1 cellular context compared by ENCODE assay signal in the genomic region with DNA sequence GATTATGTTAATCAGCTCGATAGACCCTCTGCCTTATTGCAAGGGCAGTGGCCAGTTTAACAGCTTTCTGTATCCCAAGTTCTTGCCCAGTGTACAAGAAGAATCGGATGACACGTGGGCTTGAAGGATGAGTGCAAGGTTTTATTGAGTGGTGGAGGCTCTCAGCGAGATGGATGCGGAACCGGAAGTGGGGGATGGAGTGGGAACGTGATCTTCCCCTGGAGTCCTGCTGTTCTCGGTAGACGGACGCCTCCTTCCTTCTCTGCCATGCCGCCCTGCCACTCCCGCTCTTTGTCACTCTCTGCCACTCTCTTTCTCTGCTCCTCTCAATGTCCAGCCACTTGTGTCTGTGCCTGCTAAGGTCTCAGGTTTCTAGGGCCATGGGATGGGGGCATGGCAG.
TF ChIP-seq lines count a peak whose summit lies in the region.

No MANE protein-coding gene starts in this region.

TF ChIP-seq in GM23338, 12 proteins besides CTCF, POLR2A, EP300 and RAD21 (continued from another document):
- TF ChIP-seq NANOG (IDR thresholded peaks at IDR 0.05; ENCODE audit: borderline replicate concordance): no peak
- TF ChIP-seq EZH2phosphoT487 (IDR thresholded peaks at IDR 0.05; ENCODE audit: unreplicated experiment): no peak
TF ChIP-seq in GM23338: peak in this region for 0.
